ENCODE assay signal across 16 cellular contexts in genomic region chr5:2565147-2565546, GRCh38.
DNase-seq lines count a peak whose midpoint lies in the region; ATAC-seq and TF ChIP-seq lines count a peak whose summit lies in the region.
"Had no signal": no experiment of that assay in that cellular context is flagged by ENCODE, and none has a peak within 500 bp of the region (broad histone marks: within the 10 kb centered on the region; RNA-seq: fewer than 3 reads in every experiment).

No MANE protein-coding gene starts in this region.

- no peak overlapping the region for H3K27ac ChIP-seq in left ventricle myocardium inferior (replicated peaks)
- H3K27ac ChIP-seq: 22Rv1; A549; BLaER1 treated with 17β-estradiol and CSF1 and Interleukin-3, amounts not matched to agents 10 nM and 100 nM; C4-2B had no signal

- H3K4me1 ChIP-seq in left ventricle myocardium inferior: no peaks in the 10 kb centered on the region
- H3K4me1 ChIP-seq: A549, Caco-2 had no signal

- no peaks in the 10 kb centered on the region for H3K36me3 ChIP-seq in left ventricle myocardium inferior
- H3K36me3 ChIP-seq: BLaER1 treated with 17β-estradiol and CSF1 and Interleukin-3, amounts not matched to agents 10 nM and 100 nM had no signal

- ATAC-seq in GM19463 (IDR thresholded peaks at IDR 0.05; ENCODE audit: unreplicated experiment) (no peak), HG02642 (IDR thresholded peaks at IDR 0.05; ENCODE audit: poor library complexity, unreplicated experiment) (no peak)
- ATAC-seq: A549; CD8-positive, alpha-beta T cell had no signal

- H3K9me3 ChIP-seq in left ventricle myocardium inferior (replicated peaks): peaks cover 10% of the 10 kb centered on the region
- H3K9me3 ChIP-seq: A549, Caco-2 had no signal

- H3K27me3 ChIP-seq in left ventricle myocardium inferior (ENCODE audit: low read depth): peaks cover 41% of the 10 kb centered on the region
- H3K27me3 ChIP-seq: BLaER1 treated with 17β-estradiol and CSF1 and Interleukin-3, amounts not matched to agents 10 nM and 100 nM had no signal

- H3K4me3 ChIP-seq in left ventricle myocardium inferior: no peak overlapping the region
- H3K4me3 ChIP-seq: A549; BLaER1 treated with 17β-estradiol and CSF1 and Interleukin-3, amounts not matched to agents 10 nM and 100 nM had no signal

- TF ChIP-seq CTCF in left ventricle myocardium inferior (IDR thresholded peaks at IDR 0.05; ENCODE audit: borderline replicate concordance): no peak

- intact Hi-C loops in cardiac septum (cut with DNase I) (no loop called here), left ventricle myocardium inferior (cut with micrococcal nuclease) (no loop called here)

- DNase-seq in cardiac septum (ENCODE audit: low spot score) (peak; percentile 43), left ventricle myocardium inferior (no peak), islet precursor cell (peak; percentile 27)
- DNase-seq: AML-193; Caco-2; Calu3; CD4-positive, alpha-beta T cell; CD8-positive, alpha-beta T cell; DMS79 treated with DMSO at 0.1 percent for 48 hours; GF-D8 had no signal
